Comparison of ENCODE assay signal across 19 cellular contexts in the genomic region with DNA sequence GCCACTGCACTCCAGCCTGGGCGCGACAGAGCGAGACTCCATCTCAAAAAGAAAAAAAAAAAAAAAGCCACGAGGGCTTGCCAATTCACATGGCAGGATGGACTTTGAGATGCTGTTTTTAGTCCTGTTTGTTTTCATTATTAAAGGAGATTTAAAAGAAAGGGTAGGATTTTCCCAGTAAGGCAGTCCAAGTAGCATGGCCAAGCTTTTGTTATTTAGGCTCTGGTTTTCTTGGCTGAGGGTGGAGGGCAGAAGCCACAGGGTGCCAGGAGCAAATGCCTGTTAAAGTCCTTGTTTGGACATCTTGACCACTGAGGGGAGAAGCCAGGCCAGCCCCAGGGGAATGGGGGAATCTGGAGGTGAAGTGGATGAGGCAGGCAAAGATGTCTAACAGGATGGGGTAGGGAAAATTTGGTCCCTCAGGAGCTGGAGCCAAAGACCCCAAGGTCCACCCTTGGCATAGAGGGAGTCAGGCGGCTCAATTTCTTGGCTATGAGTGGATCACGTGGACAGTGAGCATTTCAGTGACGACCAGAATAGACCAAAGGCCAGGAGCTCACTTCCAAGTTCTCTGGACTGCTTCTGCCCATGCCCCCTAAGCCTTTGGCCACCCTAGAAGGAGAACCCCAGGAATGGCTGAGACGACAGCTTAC. TPM values are rescaled to one million over a fixed set of nuclear protein-coding genes. Genes with fewer than 3 reads are reported as not detected.
DNase-seq lines count a peak whose midpoint lies in the region; ATAC-seq and TF ChIP-seq lines count a peak whose summit lies in the region.
"Had no signal": no experiment of that assay in that cellular context is flagged by ENCODE, and none has a peak within 500 bp of the region (broad histone marks: within the 10 kb centered on the region; RNA-seq: fewer than 3 reads in every experiment).

No MANE protein-coding gene starts in this region.

- H3K79me2 ChIP-seq in neural progenitor cell (ENCODE audit: low read depth) = no peaks in the 10 kb centered on the region

- H3K4me3 Mint-ChIP-seq in T-helper 17 cell (no peak overlapping the region), neural progenitor cell (no peak overlapping the region)
- H3K4me3 Mint-ChIP-seq: neural crest cell had no signal

- H3K36me3 Mint-ChIP-seq in T-helper 17 cell (ENCODE audit: low read depth) (no peaks in the 10 kb centered on the region), neural progenitor cell (no peaks in the 10 kb centered on the region)
- H3K36me3 Mint-ChIP-seq: IgD-negative memory B cell had no signal

- CTCF ChIA-PET in HEK293T (lab: Yijun Ruan, JAX) = no interaction called here

- no peak for DNase-seq in T-helper 17 cell
- peak; percentile 87 for DNase-seq in fibroblast of the aortic adventitia (ENCODE audit: low read depth)
- no peak for DNase-seq in neural progenitor cell (ENCODE audit: low spot score)
- DNase-seq in substantia nigra (lab: John Stamatoyannopoulos, UW) = peak in 27 of 49 donors; percentile 19 to 70 (median 39)
- no peak for DNase-seq in DMS114 treated with DMSO at 0.1 percent for 48 hours (lab: John Stamatoyannopoulos, UW; ENCODE audit: unreplicated experiment)
- no peak for DNase-seq in adrenal gland
- no peak for DNase-seq in T-helper 9 cell
- no peak for DNase-seq in HEK293T (ENCODE audit: extremely low spot score)
- DNase-seq: activated CD4-positive, alpha-beta T cell treated with anti-CD3 and anti-CD28 coated beads for 1 hour; activated T-cell treated with anti-CD3 and anti-CD28 coated beads for 4 hours; amniotic stem cell; NCI-H1436 treated with DMSO at 0.1 percent for 48 hours; NCI-H510A treated with DMSO at 0.1 percent for 48 hours; stimulated activated CD4-positive, alpha-beta T cell treated with anti-CD3 and anti-CD28 coated beads, Interleukin-12 subunit alpha, Interleukin-12 subunit beta, amount 100 ng/mL, for 4 hours had no signal

- H3K4me3 ChIP-seq in fibroblast of the aortic adventitia (ENCODE audit: low read depth, low read length) (no peak overlapping the region), neural progenitor cell (no peak overlapping the region), adrenal gland (no peak overlapping the region)
- H3K4me3 ChIP-seq: BLaER1 treated with 17β-estradiol and CSF1 and Interleukin-3, amounts not matched to agents 10 nM and 100 nM had no signal

- H3F3A ChIP-seq in neural progenitor cell (ENCODE audit: low read depth) = peaks cover under 1% of the 10 kb centered on the region

- H3K27me3 Mint-ChIP-seq in T-helper 17 cell (peaks cover 5% of the 10 kb centered on the region), neural progenitor cell (ENCODE audit: insufficient read depth, low read depth) (peaks cover 8% of the 10 kb centered on the region)
- H3K27me3 Mint-ChIP-seq: IgD-negative memory B cell had no signal

- POLR2A ChIA-PET in HEK293T (lab: Yijun Ruan, JAX) = interaction anchor here (1.0 kb wide), 1 partner anchor 112 kb away, joined by 4 read pairs; no protein-coding TSS in a partner anchor

- 66 to 75% (median 73%) methylated on average over 7 to 8 of the region's 8 CpGs for WGBS in adrenal gland, 4 donors

- no peaks in the 10 kb centered on the region for H3K9me3 Mint-ChIP-seq in neural progenitor cell
- H3K9me3 Mint-ChIP-seq: neural crest cell had no signal

- peaks cover 7% of the 10 kb centered on the region for H3K27me3 ChIP-seq in neural progenitor cell
- H3K27me3 ChIP-seq in adrenal gland = no peaks in the 10 kb centered on the region
- H3K27me3 ChIP-seq: BLaER1 treated with 17β-estradiol and CSF1 and Interleukin-3, amounts not matched to agents 10 nM and 100 nM had no signal

- H3K27ac Mint-ChIP-seq in T-helper 17 cell = peak overlapping the region; percentile 78
- H3K27ac Mint-ChIP-seq in neural progenitor cell = no peak overlapping the region

- no peak overlapping the region for H3K4me2 ChIP-seq in neural progenitor cell

- TF ChIP-seq POLR2A in adrenal gland (IDR thresholded peaks at IDR 0.05) = no peak

- peak overlapping the region; percentile 22 for H2AFZ ChIP-seq in neural progenitor cell (replicated peaks)

- intact Hi-C loops in adrenal gland (cut with DNase I) = loop anchor here (2.0 to 10.0 kb wide), 2 partner anchors 110 to 210 kb away; no protein-coding TSS in a partner anchor

- H3K27ac ChIP-seq in neural progenitor cell = no peak overlapping the region
- no peak overlapping the region for H3K27ac ChIP-seq in substantia nigra (ENCODE audit: low read depth, low read length, poor library complexity, severe bottlenecking)
- H3K27ac ChIP-seq in adrenal gland = peak overlapping the region in 1 of 5 donors; percentile 13
- H3K27ac ChIP-seq: BLaER1 treated with 17β-estradiol and CSF1 and Interleukin-3, amounts not matched to agents 10 nM and 100 nM had no signal

- H3K36me3 ChIP-seq in neural progenitor cell (no peaks in the 10 kb centered on the region), adrenal gland (replicated peaks in 1 of 2) (no peaks in the 10 kb centered on the region)
- H3K36me3 ChIP-seq: BLaER1 treated with 17β-estradiol and CSF1 and Interleukin-3, amounts not matched to agents 10 nM and 100 nM had no signal

- H3K9ac ChIP-seq in neural progenitor cell = no peak overlapping the region
- H3K9ac ChIP-seq: BLaER1 treated with 17β-estradiol and CSF1 and Interleukin-3, amounts not matched to agents 10 nM and 100 nM had no signal

- H3K4me1 ChIP-seq in neural progenitor cell (peaks cover 5% of the 10 kb centered on the region), adrenal gland (replicated peaks in 1 of 2) (peaks cover 3 to 6% of the 10 kb centered on the region in 2 donors)

- peaks cover 19% of the 10 kb centered on the region for H3K4me1 Mint-ChIP-seq in T-helper 17 cell
- peaks cover 6% of the 10 kb centered on the region for H3K4me1 Mint-ChIP-seq in neural progenitor cell
- H3K4me1 Mint-ChIP-seq: neural crest cell had no signal

- ATAC-seq in T-helper 17 cell = no peak

- H4K20me1 ChIP-seq in neural progenitor cell (ENCODE audit: low read depth) = no peaks in the 10 kb centered on the region
- H4K20me1 ChIP-seq: BLaER1 treated with 17β-estradiol and CSF1 and Interleukin-3, amounts not matched to agents 10 nM and 100 nM had no signal

- no peak for TF ChIP-seq CTCF in fibroblast of the aortic adventitia (IDR thresholded peaks at IDR 0.05; ENCODE audit: insufficient read depth, low read length)
- TF ChIP-seq CTCF in neural progenitor cell (IDR thresholded peaks at IDR 0.05) = no peak
- TF ChIP-seq CTCF in adrenal gland (IDR thresholded peaks at IDR 0.05) = no peak

- H3K9me3 ChIP-seq in T-helper 17 cell (ENCODE audit: control insufficient read depth, low read length, poor library complexity, severe bottlenecking) = no peaks in the 10 kb centered on the region
- no peaks in the 10 kb centered on the region for H3K9me3 ChIP-seq in neural progenitor cell (ENCODE audit: low read depth)
- H3K9me3 ChIP-seq in adrenal gland (replicated peaks in 1 of 3) = no peaks in the 10 kb centered on the region
- H3K9me3 ChIP-seq: BLaER1 treated with 17β-estradiol and CSF1 and Interleukin-3, amounts not matched to agents 10 nM and 100 nM had no signal

TF ChIP-seq in HEK293T, 16 proteins besides CTCF, POLR2A, EP300 and RAD21:
- TF ChIP-seq HDGF (IDR thresholded peaks at IDR 0.05; ENCODE audit: borderline replicate concordance) (no peak), NFRKB (IDR thresholded peaks at IDR 0.05) (no peak)

RNA-seq across cellular contexts. Expression of a gene that starts 20.8 kb away (rescaled TPM):
- total RNA-seq in T-helper 17 cell (under 1 TPM; 0.16 to 0.75 TPM), fibroblast of the aortic adventitia (ENCODE audit: low replicate concordance) (under 0.01 TPM in 1 of 2 replicates, not detected in the other), neural progenitor cell (ENCODE audit: low replicate concordance) (0.86 and 1.6 TPM in 2 replicates), adrenal gland (1 to 10 TPM; 1.0 to 10.0 (median 2.7) TPM)
- polyA plus RNA-seq in adrenal gland = 1 to 10 TPM; 1.5 to 7.0 (median 2.7) TPM

RNA-seq across cellular contexts. Expression of a gene that starts 53.3 kb away (rescaled TPM):
- total RNA-seq in T-helper 17 cell (not detected), fibroblast of the aortic adventitia (ENCODE audit: low replicate concordance) (not detected in 2 replicates), neural progenitor cell (ENCODE audit: low replicate concordance) (not detected in 2 replicates), adrenal gland (1 to 10 TPM in 1 of 8 donors, under 1 TPM in 4, not detected in 3; 0.14 to 1.0 (median 0.25) TPM)
- polyA plus RNA-seq in adrenal gland = 1 to 10 TPM in 1 of 3 donors, under 1 TPM in 2; 0.03 to 2.6 (median 0.08) TPM
- total RNA-seq: dermis microvascular lymphatic vessel endothelial cell, fibroblast of villous mesenchyme, neural crest cell had no signal

Comparison
In these comparisons a context has a peak if more than half of its experiments do, and no peak if none do; other contexts are left out.
1. DNase-seq: peak in fibroblast of the aortic adventitia (single experiment) and substantia nigra (27 of 49); none in T-helper 17 cell (0 of 3), neural progenitor cell (single experiment), DMS114 treated with DMSO at 0.1 percent for 48 hours (single experiment), adrenal gland (0 of 7), T-helper 9 cell (single experiment) and HEK293T (single experiment).